11 cellular contexts compared by ENCODE assay signal in genomic region chr6:73513496-73513854, GRCh38. TPM values are rescaled to one million over a fixed set of nuclear protein-coding genes. Genes with fewer than 3 reads are reported as not detected.
DNase-seq lines count a peak whose midpoint lies in the region; ATAC-seq and TF ChIP-seq lines count a peak whose summit lies in the region.
"Had no signal": no experiment of that assay in that cellular context is flagged by ENCODE, and none has a peak within 500 bp of the region (broad histone marks: within the 10 kb centered on the region; RNA-seq: fewer than 3 reads in every experiment).

No MANE protein-coding gene starts in this region.

- no peak overlapping the region for H3K9ac ChIP-seq in DND-41 (ENCODE audit: low read depth, low read length)

- H3K79me2 ChIP-seq in DND-41 (ENCODE audit: insufficient read depth, low read length) = peaks cover 22% of the 10 kb centered on the region

- POLR2A ChIA-PET in activated CD8-positive, alpha-beta T cell treated with anti-CD3 and anti-CD28 coated beads for 36 hours (lab: Charles Lee) = interaction anchor here (0.6 to 12.0 kb wide), 43 partner anchors 10 to 1770 kb away, joined by 3 to 204 read pairs (median 9); partner anchors contain the start of genes CGAS, EEF1A1, MTO1 and SLC17A5

- no peaks in the 10 kb centered on the region for H3K27me3 ChIP-seq in DND-41 (ENCODE audit: insufficient read depth, low read length, poor library complexity)

- no peaks in the 10 kb centered on the region for H3K27me3 Mint-ChIP-seq in activated CD8-positive, alpha-beta T cell treated with anti-CD3 and anti-CD28 coated beads for 36 hours

- no peak overlapping the region for H3K4me3 ChIP-seq in DND-41 (ENCODE audit: low read depth in 1 of 2, low read length in 2 of 2)
- H3K4me3 ChIP-seq: SJCRH30 had no signal

- no peak overlapping the region for H3K4me3 Mint-ChIP-seq in activated CD8-positive, alpha-beta T cell treated with anti-CD3 and anti-CD28 coated beads for 36 hours

- peaks cover 23% of the 10 kb centered on the region for H3K4me1 Mint-ChIP-seq in activated CD8-positive, alpha-beta T cell treated with anti-CD3 and anti-CD28 coated beads for 36 hours (ENCODE audit: low read depth)

- no peaks in the 10 kb centered on the region for H3K9me3 ChIP-seq in DND-41 (ENCODE audit: insufficient read depth, low read length, severe bottlenecking)
- H3K9me3 ChIP-seq: SJCRH30 had no signal

- ATAC-seq in DND-41 (ENCODE audit: insufficient read depth, low read depth) (peak; percentile 9; the same call in 2 of the 3 replicates), HG02885 (IDR thresholded peaks at IDR 0.05; ENCODE audit: poor library complexity, unreplicated experiment) (peak; percentile 0), esophagus mucosa (no peak), HG03095 (IDR thresholded peaks at IDR 0.05; ENCODE audit: unreplicated experiment) (no peak)
- no peak for ATAC-seq in activated CD8-positive, alpha-beta T cell treated with anti-CD3 and anti-CD28 coated beads for 36 hours

- H2AFZ ChIP-seq in DND-41 (ENCODE audit: low read depth, low read length) = no peak overlapping the region

- H3K4me2 ChIP-seq in DND-41 (ENCODE audit: insufficient read depth, low read length) = no peak overlapping the region

- DNase-seq in DND-41 = no peak
- DNase-seq in activated CD8-positive, alpha-beta T cell treated with anti-CD3 and anti-CD28 coated beads for 36 hours = no peak
- DNase-seq in myocyte (ENCODE audit: low read depth) = peak; percentile 7
- no peak for DNase-seq in inferior parietal cortex (ENCODE audit: extremely low spot score)
- no peak for DNase-seq in cerebellar cortex (ENCODE audit: low spot score)
- DNase-seq: GOT3, NCI-H2227 treated with DMSO at 0.1 percent for 48 hours had no signal

- intact Hi-C loops in activated CD8-positive, alpha-beta T cell treated with anti-CD3 and anti-CD28 coated beads for 36 hours (cut with micrococcal nuclease) = no loop called here

- peaks cover 34% of the 10 kb centered on the region for H4K20me1 ChIP-seq in DND-41 (ENCODE audit: insufficient read depth, low read length)

- CTCF ChIA-PET in activated CD8-positive, alpha-beta T cell treated with anti-CD3 and anti-CD28 coated beads for 36 hours (lab: Charles Lee) = interaction anchor here (0.6 to 4.7 kb wide), 8 partner anchors 35 to 139 kb away, joined by 3 to 41 read pairs (median 3); partner anchors contain the start of gene SLC17A5

- no peaks in the 10 kb centered on the region for H3K9me3 Mint-ChIP-seq in activated CD8-positive, alpha-beta T cell treated with anti-CD3 and anti-CD28 coated beads for 36 hours

- H3K27ac Mint-ChIP-seq in activated CD8-positive, alpha-beta T cell treated with anti-CD3 and anti-CD28 coated beads for 36 hours = peak overlapping the region; percentile 59

- no peak overlapping the region for H3K27ac ChIP-seq in DND-41 (ENCODE audit: low read length)

- TF ChIP-seq CTCF in DND-41 (IDR thresholded peaks at IDR 0.05; ENCODE audit: borderline replicate concordance, extremely low read depth, low read length, poor library complexity, severe bottlenecking) = no peak
- TF ChIP-seq CTCF in activated CD8-positive, alpha-beta T cell treated with anti-CD3 and anti-CD28 coated beads for 36 hours (IDR thresholded peaks at IDR 0.05) = no peak

- peaks cover 16% of the 10 kb centered on the region for H3K4me1 ChIP-seq in DND-41 (ENCODE audit: insufficient read depth, low read length)

- H3K36me3 ChIP-seq in DND-41 (ENCODE audit: insufficient read depth, low read length) = peaks cover 40% of the 10 kb centered on the region

- peaks cover 38% of the 10 kb centered on the region for H3K36me3 Mint-ChIP-seq in activated CD8-positive, alpha-beta T cell treated with anti-CD3 and anti-CD28 coated beads for 36 hours (ENCODE audit: low read depth)

RNA-seq across cellular contexts. Expression of gene EEF1A1, which starts 7.4 kb away (rescaled TPM):
- total RNA-seq in activated CD8-positive, alpha-beta T cell treated with anti-CD3 and anti-CD28 coated beads for 36 hours = over 10,000 TPM; 15,479 to 15,634 TPM
- total RNA-seq in myocyte = 10,850 and 11,113 TPM in 2 replicates
- polyA plus RNA-seq in myocyte (2012) = 8,079 TPM
- total RNA-seq in esophagus mucosa = 7,434 TPM

RNA-seq across cellular contexts. Expression of gene MTO1, which starts 51.9 kb away (rescaled TPM):
- total RNA-seq in activated CD8-positive, alpha-beta T cell treated with anti-CD3 and anti-CD28 coated beads for 36 hours = 10 to 100 TPM; 42.1 to 43.2 TPM
- total RNA-seq in myocyte (19.8 and 26.0 TPM in 2 replicates), esophagus mucosa (18.5 TPM)
- polyA plus RNA-seq in myocyte (2012) = 16.1 TPM

Comparison
In these comparisons a context has a peak if more than half of its experiments do, and no peak if none do; other contexts are left out.
1. ATAC-seq: peak in DND-41 (single experiment) and HG02885 (single experiment); none in activated CD8-positive, alpha-beta T cell treated with anti-CD3 and anti-CD28 coated beads for 36 hours (single experiment), esophagus mucosa (single experiment) and HG03095 (single experiment).